In genomic region chr14:101814869-101815268, GRCh38 we compare ENCODE assay signal across 8 cellular contexts. TPM values are rescaled to one million over a fixed set of nuclear protein-coding genes. Genes with fewer than 3 reads are reported as not detected.
DNase-seq lines count a peak whose midpoint lies in the region; ATAC-seq and TF ChIP-seq lines count a peak whose summit lies in the region.
"Had no signal": no experiment of that assay in that cellular context is flagged by ENCODE, and none has a peak within 500 bp of the region (broad histone marks: within the 10 kb centered on the region; RNA-seq: fewer than 3 reads in every experiment).

No MANE protein-coding gene starts in this region.

- H3K4me1 Mint-ChIP-seq in T-helper 1 cell treated with Interleukin-12 subunit alpha and Interleukin-12 subunit beta and Interleukin-4 antibody, amounts not matched to agents 30 μg/mL and 1 μg/mL, for 36 hours (ENCODE audit: low read depth), result peaks cover 79% of the 10 kb centered on the region
- peaks cover 14% of the 10 kb centered on the region for H3K4me1 Mint-ChIP-seq in endodermal cell

- peak overlapping the region; percentile 79 for H3K4me2 ChIP-seq in DOHH2 (ENCODE audit: low read length)

- H3K27ac ChIP-seq in DOHH2 (ENCODE audit: low read depth, low read length) (peak overlapping the region; percentile 28; the same call in 1 of the 2 replicates), endodermal cell (ENCODE audit: low read depth, low read length) (no peak overlapping the region), skeletal muscle tissue (ENCODE audit: low read depth, low read length) (peak overlapping the region; percentile 13)

- peaks cover 99% of the 10 kb centered on the region for H3K79me2 ChIP-seq in DOHH2 (ENCODE audit: control insufficient read depth, low read length)

- no peaks in the 10 kb centered on the region for H3K9me3 Mint-ChIP-seq in T-helper 1 cell treated with Interleukin-12 subunit alpha and Interleukin-12 subunit beta and Interleukin-4 antibody, amounts not matched to agents 30 μg/mL and 1 μg/mL, for 36 hours
- no peaks in the 10 kb centered on the region for H3K9me3 Mint-ChIP-seq in endodermal cell

- peaks cover 77% of the 10 kb centered on the region for H3K36me3 ChIP-seq in DOHH2 (ENCODE audit: control insufficient read depth, low read length)
- H3K36me3 ChIP-seq in endodermal cell (ENCODE audit: control insufficient read depth, insufficient read depth, low read length), result peaks cover 39% of the 10 kb centered on the region
- peaks cover 0 to 4% (median 0%) of the 10 kb centered on the region in 3 donors for H3K36me3 ChIP-seq in skeletal muscle tissue (ENCODE audit: control insufficient read depth in 3 of 3, insufficient read depth in 3 of 3, low read length in 3 of 3)

- peaks cover 53% of the 10 kb centered on the region for H3K36me3 Mint-ChIP-seq in T-helper 1 cell treated with Interleukin-12 subunit alpha and Interleukin-12 subunit beta and Interleukin-4 antibody, amounts not matched to agents 30 μg/mL and 1 μg/mL, for 36 hours (ENCODE audit: low read depth)
- H3K36me3 Mint-ChIP-seq in endodermal cell (ENCODE audit: low read depth), result peaks cover 20% of the 10 kb centered on the region

- H3K27me3 ChIP-seq in DOHH2 (ENCODE audit: control insufficient read depth, low read length) (no peaks in the 10 kb centered on the region), endodermal cell (ENCODE audit: control insufficient read depth, insufficient read depth, low read length, poor library complexity, severe bottlenecking) (no peaks in the 10 kb centered on the region), skeletal muscle tissue (ENCODE audit: control insufficient read depth in 3 of 3, insufficient read depth in 3 of 3, low read length in 3 of 3) (no peaks in the 10 kb centered on the region)

- H3K4me1 ChIP-seq in DOHH2 (ENCODE audit: control insufficient read depth, low read length) (peaks cover 79% of the 10 kb centered on the region), endodermal cell (ENCODE audit: control insufficient read depth, insufficient read depth, low read length) (no peaks in the 10 kb centered on the region), skeletal muscle tissue (ENCODE audit: control insufficient read depth in 3 of 3, insufficient read depth in 3 of 3, low read length in 3 of 3) (peaks cover 34 to 40% (median 35%) of the 10 kb centered on the region in 3 donors)

- ATAC-seq in HG03469 (IDR thresholded peaks at IDR 0.05; ENCODE audit: unreplicated experiment) (no peak), HG02981 (IDR thresholded peaks at IDR 0.05; ENCODE audit: unreplicated experiment) (no peak), HG03095 (IDR thresholded peaks at IDR 0.05; ENCODE audit: unreplicated experiment) (no peak)

- peaks cover 22% of the 10 kb centered on the region; the same call in 1 of the 2 replicates for H4K20me1 ChIP-seq in DOHH2 (ENCODE audit: control insufficient read depth, insufficient read depth, low read depth, low read length)

- H3K9ac ChIP-seq in endodermal cell (ENCODE audit: extremely low read depth, low read length, poor library complexity, severe bottlenecking) (no peak overlapping the region), skeletal muscle tissue (ENCODE audit: low read depth in 1 of 3, low read length in 3 of 3) (peak overlapping the region in 2 of 3 donors; percentile 14 to 18)

- TF ChIP-seq CTCF in DOHH2 (IDR thresholded peaks at IDR 0.05; ENCODE audit: low read depth, low read length, poor library complexity, severe bottlenecking) (no peak), endodermal cell (conservative IDR thresholded peaks at IDR 0.05) (no peak)

- H3F3A ChIP-seq in DOHH2 (ENCODE audit: control insufficient read depth, insufficient read depth), result peaks cover 15% of the 10 kb centered on the region

- H3K4me3 ChIP-seq in DOHH2 (ENCODE audit: low read length) (peak overlapping the region; percentile 75; the same call in 1 of the 2 replicates), endodermal cell (ENCODE audit: low read length) (no peak overlapping the region), skeletal muscle tissue (ENCODE audit: low read length in 3 of 3) (no peak overlapping the region)

- WGBS in endodermal cell (ENCODE audit: insufficient coverage in 1 of 2, insufficient read length in 1 of 2), 2 experiments, result 93 to 100% methylated on average over 4 to 5 of the region's 5 CpGs

- no peaks in the 10 kb centered on the region for H3K27me3 Mint-ChIP-seq in T-helper 1 cell treated with Interleukin-12 subunit alpha and Interleukin-12 subunit beta and Interleukin-4 antibody, amounts not matched to agents 30 μg/mL and 1 μg/mL, for 36 hours (ENCODE audit: low read depth)
- H3K27me3 Mint-ChIP-seq in endodermal cell (ENCODE audit: insufficient read depth), result no peaks in the 10 kb centered on the region

- H3K9me3 ChIP-seq in DOHH2 (ENCODE audit: control insufficient read depth, insufficient read depth, low read length) (no peaks in the 10 kb centered on the region), endodermal cell (ENCODE audit: control insufficient read depth, low read length) (no peaks in the 10 kb centered on the region), skeletal muscle tissue (ENCODE audit: control insufficient read depth in 3 of 3, low read length in 3 of 3) (no peaks in the 10 kb centered on the region)

- H3K9me2 ChIP-seq in DOHH2 (replicated peaks; ENCODE audit: control insufficient read depth, low read length), result no peaks in the 10 kb centered on the region

- H3K4me3 Mint-ChIP-seq in T-helper 1 cell treated with Interleukin-12 subunit alpha and Interleukin-12 subunit beta and Interleukin-4 antibody, amounts not matched to agents 30 μg/mL and 1 μg/mL, for 36 hours, result peak overlapping the region; percentile 75
- no peak overlapping the region for H3K4me3 Mint-ChIP-seq in endodermal cell

- H3K27ac Mint-ChIP-seq in T-helper 1 cell treated with Interleukin-12 subunit alpha and Interleukin-12 subunit beta and Interleukin-4 antibody, amounts not matched to agents 30 μg/mL and 1 μg/mL, for 36 hours, result peak overlapping the region; percentile 86
- H3K27ac Mint-ChIP-seq in endodermal cell, result peak overlapping the region; percentile 60

- DNase-seq in endodermal cell, result no peak
- DNase-seq: Kasumi-1 had no signal

RNA-seq across cellular contexts. Expression of gene PPP2R5C, which starts 53.4 kb away (rescaled TPM):
- total RNA-seq in endodermal cell, result 100 to 1,000 TPM; 116 to 117 TPM
- polyA plus RNA-seq in endodermal cell (2013, experiment 1 of 2), result 151 TPM
- polyA plus RNA-seq in endodermal cell (2013, experiment 2 of 2), result 146 TPM
- total RNA-seq in skeletal muscle tissue, result 55.3 TPM
